ENCODE assay signal across 20 cellular contexts in genomic region chr13:50645092-50645491, GRCh38.
DNase-seq lines count a peak whose midpoint lies in the region; ATAC-seq and TF ChIP-seq lines count a peak whose summit lies in the region.
"Had no signal": no experiment of that assay in that cellular context is flagged by ENCODE, and none has a peak within 500 bp of the region (broad histone marks: within the 10 kb centered on the region; RNA-seq: fewer than 3 reads in every experiment).

No MANE protein-coding gene starts in this region.

- H3K27me3 ChIP-seq in tibial nerve, result no peaks in the 10 kb centered on the region
- H3K27me3 ChIP-seq: sigmoid colon had no signal

- no peak overlapping the region for H3K27ac ChIP-seq in tibial nerve
- H3K27ac ChIP-seq: A549, parathyroid adenoma, sigmoid colon had no signal

- no peak for ATAC-seq in GM21825 (IDR thresholded peaks at IDR 0.05; ENCODE audit: unreplicated experiment)
- ATAC-seq: A549; naive thymus-derived CD4-positive, alpha-beta T cell; stimulated activated naive CD8-positive, alpha-beta T cell treated with anti-CD3 and anti-CD28 coated beads, Interleukin-15, Interleukin-2, amounts not matched to agents 100 U/mL and 50 U/mL, for 24 hours had no signal

- H3K36me3 ChIP-seq in tibial nerve, result no peaks in the 10 kb centered on the region
- H3K36me3 ChIP-seq: sigmoid colon had no signal

- no peak for TF ChIP-seq EP300 in tibial nerve (IDR thresholded peaks at IDR 0.05)

- no peak for TF ChIP-seq CTCF in astrocyte of the spinal cord (IDR thresholded peaks at IDR 0.05; ENCODE audit: low read depth, low read length)
- TF ChIP-seq CTCF in tibial nerve (IDR thresholded peaks at IDR 0.05), result no peak

- in situ Hi-C loops in astrocyte of the spinal cord (cut with HindIII; ENCODE audit: low sequenced_read_pairs), result no loop called here

- WGBS in tibial nerve, 2 donors, result 83 to 87% methylated on average over 4 of the region's 4 CpGs

- H3K4me1 ChIP-seq in tibial nerve, result no peaks in the 10 kb centered on the region
- H3K4me1 ChIP-seq: A549, parathyroid adenoma, sigmoid colon had no signal

- H3K4me3 ChIP-seq in astrocyte of the spinal cord (ENCODE audit: low read depth, low read length) (no peak overlapping the region), tibial nerve (no peak overlapping the region)
- H3K4me3 ChIP-seq: A549, lung, sigmoid colon had no signal

- DNase-seq in A172 (ENCODE audit: low spot score), result peak; percentile 28
- DNase-seq in M059J (ENCODE audit: low read depth), result peak; percentile 80
- peak; percentile 49 for DNase-seq in astrocyte of the spinal cord (ENCODE audit: low read depth, low spot score)
- DNase-seq in iris pigment epithelial cell (ENCODE audit: low read depth), result peak; percentile 93
- DNase-seq in NCI-H187 (lab: John Stamatoyannopoulos, UW), result no peak
- DNase-seq in tibial nerve (ENCODE audit: low spot score in 2 of 2), result no peak
- DNase-seq in NCI-H510A (lab: John Stamatoyannopoulos, UW), result no peak
- DNase-seq: activated effector memory CD4-positive, alpha-beta T cell treated with anti-CD3 and anti-CD28 coated beads, Interleukin-2, amount 50 U/mL, for 16 hours; C1 segment of cervical spinal cord; HCEC 1CT; hippocampal formation; islet precursor cell; naive thymus-derived CD4-positive, alpha-beta T cell; NCI-H187 treated with DMSO at 0.1 percent for 48 hours; sigmoid colon; stimulated activated naive CD8-positive, alpha-beta T cell treated with anti-CD3 and anti-CD28 coated beads, Interleukin-15, Interleukin-2, amounts not matched to agents 100 U/mL and 50 U/mL, for 24 hours had no signal

- H3K9me3 ChIP-seq in tibial nerve, result no peaks in the 10 kb centered on the region
- H3K9me3 ChIP-seq: A549, sigmoid colon had no signal

- no peak for TF ChIP-seq POLR2A in tibial nerve (IDR thresholded peaks at IDR 0.05)

Comparison
In these comparisons a context has a peak if more than half of its experiments do, and no peak if none do; other contexts are left out.
1. DNase-seq: peak in A172 (single experiment), M059J (single experiment), astrocyte of the spinal cord (single experiment) and iris pigment epithelial cell (single experiment); none in NCI-H187 (0 of 2), tibial nerve (0 of 2) and NCI-H510A (single experiment).